ENCODE assay signal across 32 cellular contexts in genomic region chr2:30191107-30191506, GRCh38.
"Had no signal": no experiment of that assay in that cellular context is flagged by ENCODE, and none has a peak within 500 bp of the region (broad histone marks: within the 10 kb centered on the region; RNA-seq: fewer than 3 reads in every experiment).

No MANE protein-coding gene starts in this region.

- H3K36me3 Mint-ChIP-seq: activated naive CD4-positive, alpha-beta T cell treated with anti-CD3 and anti-CD28 coated beads, Interleukin-2, amount 10 ng/mL, durations not matched to agents 7 days and 5 days; activated naive CD8-positive, alpha-beta T cell treated with anti-CD3 and anti-CD28 coated beads for 36 hours; T-cell had no signal

- ATAC-seq: activated CD4-positive, alpha-beta T cell treated with anti-CD3 and anti-CD28 coated beads for 36 hours; activated CD4-positive, CD25-positive, alpha-beta regulatory T cell treated with anti-CD3 and anti-CD28 coated beads, Interleukin-2, amount 50 U/mL, for 24 hours; activated CD8-positive, alpha-beta T cell treated with anti-CD3 and anti-CD28 coated beads, Interleukin-2, amount 10 ng/mL, durations not matched to agents 7 days and 5 days; activated T-cell treated with anti-CD3 and anti-CD28 coated beads, Interleukin-2, amount 50 U/mL, for 4 hours; PC-3; SK-N-SH treated with all-trans-retinoic acid at 6 μM for 48 hours; T-cell had no signal

- H3K4me3 ChIP-seq: ascending aorta, Peyer's patch had no signal

- H3K27me3 ChIP-seq: ascending aorta, Peyer's patch had no signal

- H3K4me1 ChIP-seq: ascending aorta, Peyer's patch had no signal

- H3K4me3 Mint-ChIP-seq: activated CD4-positive, alpha-beta T cell treated with anti-CD3 and anti-CD28 coated beads for 36 hours; activated CD4-positive, alpha-beta T cell treated with anti-CD3 and anti-CD28 coated beads, Interleukin-2, amount 10 ng/mL, durations not matched to agents 7 days and 5 days; activated CD8-positive, alpha-beta T cell treated with anti-CD3 and anti-CD28 coated beads, Interleukin-2, amount 10 ng/mL, durations not matched to agents 7 days and 5 days; activated naive CD4-positive, alpha-beta T cell treated with anti-CD3 and anti-CD28 coated beads, Interleukin-2, amount 10 ng/mL, durations not matched to agents 7 days and 5 days; activated naive CD8-positive, alpha-beta T cell treated with anti-CD3 and anti-CD28 coated beads for 36 hours; activated T-cell treated with anti-CD3 and anti-CD28 coated beads, Interleukin-2, amount 50 U/mL, for 4 hours; activated T-helper 1 cell treated with anti-CD3 and anti-CD28 coated beads, Interleukin-12 subunit alpha, Interleukin-12 subunit beta, Interleukin-2, Interleukin-4 antibody, amounts not matched to agents 30 ng/mL and 10 ng/mL and 1 ng/mL, durations not matched to agents 14 hours and 24 hours and 36 hours; T-cell; WTC11 had no signal

- H3K27ac Mint-ChIP-seq: activated CD4-positive, alpha-beta T cell treated with anti-CD3 and anti-CD28 coated beads for 36 hours; activated CD4-positive, alpha-beta T cell treated with anti-CD3 and anti-CD28 coated beads, Interleukin-2, amount 10 ng/mL, durations not matched to agents 7 days and 5 days; activated CD8-positive, alpha-beta T cell treated with anti-CD3 and anti-CD28 coated beads, Interleukin-2, amount 10 ng/mL, durations not matched to agents 7 days and 5 days; activated naive CD4-positive, alpha-beta T cell treated with anti-CD3 and anti-CD28 coated beads, Interleukin-2, amount 10 ng/mL, durations not matched to agents 7 days and 5 days; activated naive CD8-positive, alpha-beta T cell treated with anti-CD3 and anti-CD28 coated beads for 36 hours; activated T-helper 1 cell treated with anti-CD3 and anti-CD28 coated beads, Interleukin-12 subunit alpha, Interleukin-12 subunit beta, Interleukin-2, Interleukin-4 antibody, amounts not matched to agents 30 ng/mL and 10 ng/mL and 1 ng/mL, durations not matched to agents 14 hours and 24 hours and 36 hours; IgD-negative memory B cell; T-cell; WTC11 had no signal

- H3K9me3 ChIP-seq: ascending aorta, Peyer's patch had no signal

- H3K27ac ChIP-seq: ascending aorta, Peyer's patch had no signal

- H3K4me1 Mint-ChIP-seq: activated naive CD8-positive, alpha-beta T cell treated with anti-CD3 and anti-CD28 coated beads for 36 hours had no signal

- DNase-seq: activated CD4-positive, alpha-beta T cell treated with anti-CD3 and anti-CD28 coated beads for 36 hours; activated CD4-positive, alpha-beta T cell treated with anti-CD3 and anti-CD28 coated beads, Interleukin-2, amount 10 ng/mL, durations not matched to agents 7 days and 5 days; activated CD4-positive, alpha-beta T cell treated with anti-CD3 and anti-CD28 coated beads, Interleukin-2, amount 50 U/mL, for 48 hours; activated CD8-positive, alpha-beta T cell treated with anti-CD3 and anti-CD28 coated beads, Interleukin-2, amount 10 ng/mL, durations not matched to agents 7 days and 5 days; activated effector memory CD4-positive, alpha-beta T cell treated with Interleukin-2 at 50 U/mL for 16 hours; activated naive CD4-positive, alpha-beta T cell treated with anti-CD3 and anti-CD28 coated beads, Interleukin-2, amount 10 ng/mL, durations not matched to agents 7 days and 5 days; activated naive CD8-positive, alpha-beta T cell treated with anti-CD3 and anti-CD28 coated beads for 36 hours; activated T-cell treated with anti-CD3 and anti-CD28 coated beads, Interleukin-2, amount 50 U/mL, for 4 hours; amygdala; KG1; MM.1S; MV-4-11; NCI-H1092; NCI-H1436 treated with DMSO at 0.1 percent for 48 hours; NCI-H1694 treated with DMSO at 0.1 percent for 48 hours; NCI-H2029; NCI-H2171; NCI-H510A; NCI-H748 treated with DMSO at 0.1 percent for 48 hours; NK-92 treated with Interleukin-12 subunit alpha and Interleukin-12 subunit beta, amount 100 ng/mL, for 24 hours; PC-3; Peyer's patch; RPMI8226; SIG-M5; T-cell; T1000 had no signal

- H3K36me3 ChIP-seq: ascending aorta, Peyer's patch had no signal

- H3K9me3 Mint-ChIP-seq: activated CD4-positive, alpha-beta T cell treated with anti-CD3 and anti-CD28 coated beads, Interleukin-2, amount 10 ng/mL, durations not matched to agents 7 days and 5 days; activated naive CD4-positive, alpha-beta T cell treated with anti-CD3 and anti-CD28 coated beads, Interleukin-2, amount 10 ng/mL, durations not matched to agents 7 days and 5 days; activated naive CD8-positive, alpha-beta T cell treated with anti-CD3 and anti-CD28 coated beads for 36 hours; activated T-cell treated with anti-CD3 and anti-CD28 coated beads, Interleukin-2, amount 50 U/mL, for 4 hours; activated T-helper 1 cell treated with anti-CD3 and anti-CD28 coated beads, Interleukin-12 subunit alpha, Interleukin-12 subunit beta, Interleukin-2, Interleukin-4 antibody, amounts not matched to agents 30 ng/mL and 10 ng/mL and 1 ng/mL, durations not matched to agents 14 hours and 24 hours and 36 hours had no signal
